27 cellular contexts compared by ENCODE assay signal in the genomic region with DNA sequence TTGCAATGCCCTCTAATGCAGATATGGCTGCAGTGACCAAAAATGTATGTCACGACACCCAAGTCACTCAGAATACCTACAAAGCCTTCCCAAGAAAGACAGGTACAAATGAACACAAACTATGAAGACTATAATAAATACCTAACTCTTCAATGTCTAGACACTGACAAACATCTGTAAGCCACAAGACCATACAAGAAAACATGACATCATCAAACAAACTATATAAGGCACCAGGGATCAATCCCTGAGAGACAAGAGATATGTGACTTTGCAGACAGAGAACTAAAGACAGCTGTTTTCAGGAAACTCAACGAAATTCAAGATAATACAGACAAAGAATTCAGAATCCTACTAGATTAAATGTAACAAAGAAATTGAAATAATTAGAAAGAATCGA.
"Had no signal": no experiment of that assay in that cellular context is flagged by ENCODE, and none has a peak within 500 bp of the region (broad histone marks: within the 10 kb centered on the region; RNA-seq: fewer than 3 reads in every experiment).

No MANE protein-coding gene starts in this region.

- ATAC-seq: stimulated activated effector memory CD8-positive, alpha-beta T cell treated with anti-CD3 and anti-CD28 coated beads, Interleukin-12 subunit alpha, Interleukin-12 subunit beta, amount 100 ng/mL, for 72 hours; stimulated activated memory B cell treated with anti-CD40 and anti-IgM and Interleukin-4, amounts not matched to agents 10 μg/mL and 1 μg/mL and 100 μg/mL, for 72 hours; stimulated activated naive B cell treated with anti-CD40 and anti-IgM and Interleukin-4, amounts not matched to agents 10 μg/mL and 1 μg/mL and 100 μg/mL, for 72 hours; stimulated activated naive CD8-positive, alpha-beta T cell treated with anti-CD3 and anti-CD28 coated beads, Interleukin-15, amount 100 ng/mL, for 72 hours; stimulated activated naive CD8-positive, alpha-beta T cell treated with anti-CD3 and anti-CD28 coated beads, Interleukin-15, Interleukin-2, amounts not matched to agents 100 U/mL and 50 U/mL, for 24 hours; upper lobe of right lung had no signal

- DNase-seq: stimulated activated CD4-positive, alpha-beta T cell treated with anti-CD3 and anti-CD28 coated beads, Interleukin-2, amount 100 ng/mL, for 48 hours; stimulated activated CD4-positive, alpha-beta T cell treated with anti-CD3 and anti-CD28 coated beads, Interleukin-4, amount 100 ng/mL, for 1 hour; stimulated activated CD4-positive, alpha-beta T cell treated with anti-CD3 and anti-CD28 coated beads, Interleukin-4, amount 100 ng/mL, for 24 hours; stimulated activated CD4-positive, alpha-beta T cell treated with anti-CD3 and anti-CD28 coated beads, Interleukin-4, amount 100 ng/mL, for 4 hours; stimulated activated CD8-positive, alpha-beta memory T cell treated with anti-CD3 and anti-CD28 coated beads, Interleukin-4, amount 100 ng/mL, for 48 hours; stimulated activated naive B cell treated with anti-CD40 and anti-IgM and Interleukin-4, amounts not matched to agents 10 μg/mL and 1 μg/mL and 100 μg/mL, for 72 hours; stimulated activated naive CD4-positive, alpha-beta T cell; stimulated activated naive CD4-positive, alpha-beta T cell treated with Interleukin-2 at 50 U/mL for 16 hours; stimulated activated naive CD8-positive, alpha-beta T cell treated with anti-CD3 and anti-CD28 coated beads, Interleukin-15, amount 100 ng/mL, for 72 hours; stimulated activated naive CD8-positive, alpha-beta T cell treated with anti-CD3 and anti-CD28 coated beads, Interleukin-15, Interleukin-2, amounts not matched to agents 100 U/mL and 50 U/mL, for 24 hours; stomach; substantia nigra; testis; thyroid gland; tibial artery; transverse colon; trophoblast cell; upper lobe of right lung; uterus had no signal

- FAIRE-seq: urothelium cell line had no signal

- H3K27me3 ChIP-seq: stomach, suprapubic skin, testis, thyroid gland, tibial artery, tibial nerve, transverse colon, upper lobe of left lung, upper lobe of right lung, uterus, vagina had no signal

- H3K4me1 ChIP-seq: stomach, suprapubic skin, testis, thyroid gland, tibial artery, tibial nerve, transverse colon, upper lobe of left lung, upper lobe of right lung, uterus had no signal

- H3K9me3 ChIP-seq: suprapubic skin, testis, thoracic aorta, thyroid gland, tibial artery, tibial nerve, transverse colon, upper lobe of left lung, upper lobe of right lung, uterus, vagina had no signal

- H3K36me3 ChIP-seq: stomach, suprapubic skin, thoracic aorta, thyroid gland, tibial artery, tibial nerve, transverse colon, upper lobe of left lung, upper lobe of right lung, uterus, vagina had no signal

- H3K4me3 ChIP-seq: stomach, suprapubic skin, testis, thoracic aorta, thyroid gland, tibial artery, tibial nerve, transverse colon, upper lobe of left lung, upper lobe of right lung, uterus, vagina had no signal

- H3K27ac ChIP-seq: stomach, suprapubic skin, testis, thoracic aorta, thyroid gland, tibial artery, tibial nerve, transverse colon, upper lobe of left lung, upper lobe of right lung, uterus, vagina had no signal
